15 cellular contexts compared by ENCODE assay signal in the genomic region with DNA sequence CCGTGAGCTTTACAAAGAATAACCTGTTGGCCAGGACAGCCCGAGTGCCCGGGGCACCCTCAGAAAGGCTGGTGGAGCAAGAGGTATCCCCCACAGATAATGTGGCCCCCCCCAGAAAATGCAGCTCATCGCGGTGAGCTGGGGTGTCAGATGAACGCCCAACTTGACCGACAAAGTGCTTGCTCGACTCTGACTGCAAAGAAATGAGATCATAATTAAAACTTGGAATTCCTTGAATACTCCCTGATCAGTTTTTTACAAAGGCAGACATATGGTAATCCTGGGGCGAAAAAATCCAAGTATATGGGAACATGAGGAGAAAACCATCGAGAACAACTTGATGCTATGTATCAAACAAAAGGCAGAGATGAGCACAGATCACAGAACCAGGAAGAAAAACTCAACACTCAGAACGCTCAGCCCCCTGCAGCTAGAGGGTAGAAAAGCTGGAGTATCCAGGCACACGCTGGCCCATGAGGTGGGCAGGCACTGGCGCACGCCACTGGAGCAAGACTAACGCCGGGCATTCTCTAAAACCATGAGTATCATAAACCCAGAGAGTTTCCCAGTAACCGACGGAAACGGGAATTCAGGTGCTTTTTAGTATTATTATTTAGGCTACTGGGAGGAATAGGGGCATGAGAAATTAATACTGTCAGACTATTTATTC.
DNase-seq lines count a peak whose midpoint lies in the region; ATAC-seq and TF ChIP-seq lines count a peak whose summit lies in the region.
"Had no signal": no experiment of that assay in that cellular context is flagged by ENCODE, and none has a peak within 500 bp of the region (broad histone marks: within the 10 kb centered on the region; RNA-seq: fewer than 3 reads in every experiment).

No MANE protein-coding gene starts in this region.

- WGBS in gastroesophageal sphincter (ENCODE audit: low coverage in 1 of 2), 2 donors, result 48 to 51% methylated on average over 9 to 18 of the region's 19 CpGs
- 64 to 83% methylated on average over 19 of the region's 19 CpGs for WGBS in tibial nerve, 2 donors

- H3K9me3 ChIP-seq in T-helper 17 cell (ENCODE audit: control insufficient read depth, low read length, poor library complexity, severe bottlenecking) (no peaks in the 10 kb centered on the region), gastroesophageal sphincter (no peaks in the 10 kb centered on the region), muscle layer of duodenum (ENCODE audit: control insufficient read depth in 1 of 2, low read length in 2 of 2) (no peaks in the 10 kb centered on the region), tibial nerve (no peaks in the 10 kb centered on the region)
- H3K9me3 ChIP-seq: body of pancreas had no signal

- intact Hi-C loops in head of caudate nucleus (cut with DNase I), result no loop called here

- no peak for ATAC-seq in T-helper 17 cell
- peak; percentile 14 for ATAC-seq in gastroesophageal sphincter
- ATAC-seq in esophagus mucosa, result no peak
- no peak for ATAC-seq in HG03175 (IDR thresholded peaks at IDR 0.05; ENCODE audit: unreplicated experiment)

- DNase-seq in T-helper 17 cell (no peak), tibial nerve (ENCODE audit: low spot score in 2 of 2) (no peak), head of caudate nucleus (no peak), NK-92 (lab: John Stamatoyannopoulos, UW; ENCODE audit: unreplicated experiment) (no peak)
- DNase-seq: activated CD8-positive, alpha-beta memory T cell treated with anti-CD3 and anti-CD28 coated beads for 24 hours; CD4-positive, alpha-beta T cell; EL; NCI-H2081 treated with DMSO at 0.1 percent for 48 hours; SIG-M5; stimulated activated CD4-positive, alpha-beta T cell treated with anti-CD3 and anti-CD28 coated beads, Interleukin-1b, Interleukin-23, amount 100 ng/mL, for 48 hours had no signal

- peaks cover under 1 to 73% (median 20%) of the 10 kb centered on the region in 3 donors for H3K4me1 ChIP-seq in gastroesophageal sphincter
- H3K4me1 ChIP-seq in muscle layer of duodenum (ENCODE audit: control insufficient read depth in 1 of 2, insufficient read depth in 2 of 2, low read length in 2 of 2), result peaks cover 0 to 33% of the 10 kb centered on the region in 2 donors
- H3K4me1 ChIP-seq in tibial nerve, result peaks cover 0 to 35% (median 10%) of the 10 kb centered on the region in 4 donors

- TF ChIP-seq POLR2A in gastroesophageal sphincter (IDR thresholded peaks at IDR 0.05) (no peak), tibial nerve (IDR thresholded peaks at IDR 0.05) (no peak)

- H3K27me3 ChIP-seq in gastroesophageal sphincter, result no peaks in the 10 kb centered on the region
- H3K27me3 ChIP-seq in muscle layer of duodenum (ENCODE audit: low read depth, low read length), result no peaks in the 10 kb centered on the region
- H3K27me3 ChIP-seq in tibial nerve, result no peaks in the 10 kb centered on the region
- H3K27me3 ChIP-seq: body of pancreas had no signal

- no peak for TF ChIP-seq CTCF in gastroesophageal sphincter (IDR thresholded peaks at IDR 0.05)
- TF ChIP-seq CTCF in tibial nerve (IDR thresholded peaks at IDR 0.05), result no peak

- TF ChIP-seq EP300 in gastroesophageal sphincter (IDR thresholded peaks at IDR 0.05), result no peak
- no peak for TF ChIP-seq EP300 in tibial nerve (IDR thresholded peaks at IDR 0.05)

- H3K27ac Mint-ChIP-seq in T-helper 17 cell, result no peak overlapping the region
- H3K27ac Mint-ChIP-seq: CD4-positive, alpha-beta T cell had no signal

- H3K36me3 ChIP-seq in gastroesophageal sphincter (peaks cover 0 to 58% of the 10 kb centered on the region in 2 donors), muscle layer of duodenum (ENCODE audit: control insufficient read depth in 1 of 2, insufficient read depth in 2 of 2, low read length in 2 of 2) (peaks cover 18 to 21% of the 10 kb centered on the region in 2 donors), tibial nerve (peaks cover 0 to 60% (median 2%) of the 10 kb centered on the region in 3 donors)

- peaks cover 6% of the 10 kb centered on the region for H3K36me3 Mint-ChIP-seq in T-helper 17 cell (ENCODE audit: low read depth)

- peaks cover 3% of the 10 kb centered on the region for H3K4me1 Mint-ChIP-seq in T-helper 17 cell

- H3K4me3 ChIP-seq in gastroesophageal sphincter (peak overlapping the region in 1 of 2 donors; percentile 21), muscle layer of duodenum (ENCODE audit: low read depth in 1 of 2, low read length in 2 of 2) (peak overlapping the region in 1 of 2 donors; percentile 22), tibial nerve (no peak overlapping the region)
- H3K4me3 ChIP-seq: body of pancreas had no signal

- peak overlapping the region; percentile 25 for H3K4me3 Mint-ChIP-seq in T-helper 17 cell
- H3K4me3 Mint-ChIP-seq: CD4-positive, alpha-beta T cell had no signal

- H3K27ac ChIP-seq in gastroesophageal sphincter (peak overlapping the region; percentile 59 to 89 (median 80)), muscle layer of duodenum (ENCODE audit: low read length) (peak overlapping the region; percentile 7), tibial nerve (peak overlapping the region; percentile 33 to 83 (median 60))

- no peaks in the 10 kb centered on the region for H3K27me3 Mint-ChIP-seq in T-helper 17 cell
- H3K27me3 Mint-ChIP-seq: CD4-positive, alpha-beta T cell had no signal

Comparison
In these comparisons a context has a peak if more than half of its experiments do, and no peak if none do; other contexts are left out.
1. H3K27ac ChIP-seq: peak in every context shown above with its lines; median percentile 80 in gastroesophageal sphincter; 60 in tibial nerve; 7 in muscle layer of duodenum.